Comparison of ENCODE assay signal across 24 cellular contexts in the genomic region with DNA sequence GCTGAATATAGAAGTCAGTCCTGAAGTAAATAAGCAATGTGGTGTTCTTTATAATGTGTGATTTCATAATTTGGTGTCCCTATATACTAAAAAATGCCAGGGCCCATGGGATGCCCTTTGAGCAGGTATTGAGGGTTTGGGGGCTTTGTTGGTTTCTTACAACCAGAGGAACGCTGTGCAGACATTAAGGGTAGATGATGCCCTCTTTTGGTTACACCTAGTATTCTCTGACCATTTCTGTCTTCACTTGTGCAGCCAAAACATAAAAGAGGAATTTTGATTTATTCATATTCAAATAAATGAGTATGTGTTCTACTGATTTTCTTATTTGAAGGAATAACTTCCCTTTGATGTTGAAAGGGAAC. TPM values are rescaled to one million over a fixed set of nuclear protein-coding genes. Genes with fewer than 3 reads are reported as not detected.
A peak's percentile ranks its signal among the peaks of the same experiment; 100 is the strongest.
DNase-seq lines count a peak whose midpoint lies in the region; TF ChIP-seq lines count a peak whose summit lies in the region.
"Had no signal": no experiment of that assay in that cellular context is flagged by ENCODE, and none has a peak within 500 bp of the region (broad histone marks: within the 10 kb centered on the region; RNA-seq: fewer than 3 reads in every experiment).

No MANE protein-coding gene starts in this region.

- no peak overlapping the region for H3K27ac ChIP-seq in neural progenitor cell
- H3K27ac ChIP-seq: 22Rv1, SK-N-MC had no signal

- peak; percentile 7; the same call in 1 of the 2 replicates for TF ChIP-seq CTCF in BE2C (IDR thresholded peaks at IDR 0.05; ENCODE audit: low read depth, low read length)
- TF ChIP-seq CTCF in chondrocyte (IDR thresholded peaks at IDR 0.05), result peak; percentile 71
- no peak for TF ChIP-seq CTCF in neural progenitor cell (IDR thresholded peaks at IDR 0.05)

- H3K9me3 ChIP-seq in BE2C (no peaks in the 10 kb centered on the region), neural progenitor cell (ENCODE audit: low read depth) (no peaks in the 10 kb centered on the region)

- H3K9me3 Mint-ChIP-seq in chondrocyte (ENCODE audit: low read depth) (no peaks in the 10 kb centered on the region), neural progenitor cell (peaks cover 3% of the 10 kb centered on the region)
- peaks cover 1% of the 10 kb centered on the region for H3K9me3 Mint-ChIP-seq in activated naive CD4-positive, alpha-beta T cell treated with anti-CD3 and anti-CD28 coated beads for 36 hours
- H3K9me3 Mint-ChIP-seq: HFFc6 had no signal

- H3K4me2 ChIP-seq in neural progenitor cell, result no peak overlapping the region
- H3K4me2 ChIP-seq: GM23338 had no signal

- peak; percentile 3 for DNase-seq in DMS 273 (lab: John Stamatoyannopoulos, UW; ENCODE audit: unreplicated experiment)
- DNase-seq in DMS 273 treated with DMSO at 0.1 percent for 48 hours (lab: John Stamatoyannopoulos, UW), result no peak
- DNase-seq in BE2C, result no peak
- no peak for DNase-seq in chondrocyte (ENCODE audit: low spot score)
- DNase-seq in neural progenitor cell (ENCODE audit: low spot score), result no peak
- no peak for DNase-seq in NCI-H1436 (lab: John Stamatoyannopoulos, UW)
- no peak for DNase-seq in AML-193 (lab: John Stamatoyannopoulos, UW)
- DNase-seq in activated naive CD4-positive, alpha-beta T cell treated with anti-CD3 and anti-CD28 coated beads for 36 hours, result no peak
- DNase-seq: DMS53, H9, HFFc6, KBM-7, MM.1S, NCI-H187, NCI-H2081 treated with DMSO at 0.1 percent for 48 hours, NCI-H2171 treated with DMSO at 0.1 percent for 48 hours, NCI-H345, NCI-H510A treated with DMSO at 0.1 percent for 48 hours, SIG-M5 had no signal

- H3K27me3 Mint-ChIP-seq in chondrocyte (ENCODE audit: low read depth) (peaks cover 7% of the 10 kb centered on the region), neural progenitor cell (ENCODE audit: insufficient read depth, low read depth) (peaks cover 22% of the 10 kb centered on the region)
- H3K27me3 Mint-ChIP-seq in activated naive CD4-positive, alpha-beta T cell treated with anti-CD3 and anti-CD28 coated beads for 36 hours (ENCODE audit: low read depth), result peaks cover 57% of the 10 kb centered on the region

- no peak overlapping the region for H3K9ac ChIP-seq in neural progenitor cell

- H3K4me3 Mint-ChIP-seq in chondrocyte (ENCODE audit: unreplicated experiment), result peak overlapping the region; percentile 25
- peak overlapping the region; percentile 94 for H3K4me3 Mint-ChIP-seq in neural progenitor cell
- no peak overlapping the region for H3K4me3 Mint-ChIP-seq in activated naive CD4-positive, alpha-beta T cell treated with anti-CD3 and anti-CD28 coated beads for 36 hours
- H3K4me3 Mint-ChIP-seq: GM23338, HFFc6 had no signal

- H2AFZ ChIP-seq in neural progenitor cell (replicated peaks), result no peak overlapping the region
- H2AFZ ChIP-seq: GM23338 had no signal

- no peaks in the 10 kb centered on the region for H3K27me3 ChIP-seq in BE2C
- H3K27me3 ChIP-seq in neural progenitor cell, result peaks cover 73% of the 10 kb centered on the region

- H3K4me1 Mint-ChIP-seq in chondrocyte (ENCODE audit: low read depth) (peaks cover 62% of the 10 kb centered on the region), neural progenitor cell (peaks cover 33% of the 10 kb centered on the region)
- peaks cover 18% of the 10 kb centered on the region for H3K4me1 Mint-ChIP-seq in activated naive CD4-positive, alpha-beta T cell treated with anti-CD3 and anti-CD28 coated beads for 36 hours (ENCODE audit: low read depth)

- peaks cover under 1% of the 10 kb centered on the region for H3K36me3 ChIP-seq in BE2C
- H3K36me3 ChIP-seq in neural progenitor cell, result no peaks in the 10 kb centered on the region

- H3F3A ChIP-seq in neural progenitor cell (ENCODE audit: low read depth), result peaks cover 7% of the 10 kb centered on the region

- H3K36me3 Mint-ChIP-seq in chondrocyte (ENCODE audit: low read depth) (no peaks in the 10 kb centered on the region), neural progenitor cell (no peaks in the 10 kb centered on the region)
- H3K36me3 Mint-ChIP-seq in activated naive CD4-positive, alpha-beta T cell treated with anti-CD3 and anti-CD28 coated beads for 36 hours (ENCODE audit: low read depth), result no peaks in the 10 kb centered on the region

- H3K79me2 ChIP-seq in neural progenitor cell (ENCODE audit: low read depth), result no peaks in the 10 kb centered on the region

- H3K4me1 ChIP-seq in BE2C (peaks cover 6% of the 10 kb centered on the region; the same call in 1 of the 2 replicates), neural progenitor cell (peaks cover 18% of the 10 kb centered on the region)

- intact Hi-C loops in activated naive CD4-positive, alpha-beta T cell treated with anti-CD3 and anti-CD28 coated beads for 36 hours (cut with micrococcal nuclease), result no loop called here

- peak overlapping the region; percentile 86 for H3K4me3 ChIP-seq in BE2C (ENCODE audit: low read depth, low read length)
- H3K4me3 ChIP-seq in neural progenitor cell, result no peak overlapping the region
- H3K4me3 ChIP-seq: GM23338, SK-N-MC had no signal

- CTCF ChIA-PET in activated naive CD4-positive, alpha-beta T cell treated with anti-CD3 and anti-CD28 coated beads for 36 hours (lab: Charles Lee), result no interaction called here

- H4K20me1 ChIP-seq in neural progenitor cell (ENCODE audit: low read depth), result no peaks in the 10 kb centered on the region

- H3K27ac Mint-ChIP-seq in chondrocyte (ENCODE audit: unreplicated experiment) (peak overlapping the region; percentile 41), neural progenitor cell (no peak overlapping the region)
- H3K27ac Mint-ChIP-seq in activated naive CD4-positive, alpha-beta T cell treated with anti-CD3 and anti-CD28 coated beads for 36 hours, result no peak overlapping the region
- H3K27ac Mint-ChIP-seq: GM23338, H9, HFFc6 had no signal

RNA-seq across cellular contexts. Expression of a gene that starts 3.0 kb away (rescaled TPM):
- 16.3 TPM for polyA plus RNA-seq in BE2C (2012; ENCODE audit: insufficient read depth, insufficient read length, low read depth)
- 13.8 to 31.0 TPM (median 14.3 TPM) in 3 replicates for total RNA-seq in chondrocyte
- total RNA-seq in neural progenitor cell (ENCODE audit: low replicate concordance), result 0.71 and 1.4 TPM in 2 replicates
- not detected for total RNA-seq in activated naive CD4-positive, alpha-beta T cell treated with anti-CD3 and anti-CD28 coated beads for 36 hours
- total RNA-seq: Daoy, G401, HFFc6 had no signal
